8 cellular contexts compared by ENCODE assay signal in the genomic region with DNA sequence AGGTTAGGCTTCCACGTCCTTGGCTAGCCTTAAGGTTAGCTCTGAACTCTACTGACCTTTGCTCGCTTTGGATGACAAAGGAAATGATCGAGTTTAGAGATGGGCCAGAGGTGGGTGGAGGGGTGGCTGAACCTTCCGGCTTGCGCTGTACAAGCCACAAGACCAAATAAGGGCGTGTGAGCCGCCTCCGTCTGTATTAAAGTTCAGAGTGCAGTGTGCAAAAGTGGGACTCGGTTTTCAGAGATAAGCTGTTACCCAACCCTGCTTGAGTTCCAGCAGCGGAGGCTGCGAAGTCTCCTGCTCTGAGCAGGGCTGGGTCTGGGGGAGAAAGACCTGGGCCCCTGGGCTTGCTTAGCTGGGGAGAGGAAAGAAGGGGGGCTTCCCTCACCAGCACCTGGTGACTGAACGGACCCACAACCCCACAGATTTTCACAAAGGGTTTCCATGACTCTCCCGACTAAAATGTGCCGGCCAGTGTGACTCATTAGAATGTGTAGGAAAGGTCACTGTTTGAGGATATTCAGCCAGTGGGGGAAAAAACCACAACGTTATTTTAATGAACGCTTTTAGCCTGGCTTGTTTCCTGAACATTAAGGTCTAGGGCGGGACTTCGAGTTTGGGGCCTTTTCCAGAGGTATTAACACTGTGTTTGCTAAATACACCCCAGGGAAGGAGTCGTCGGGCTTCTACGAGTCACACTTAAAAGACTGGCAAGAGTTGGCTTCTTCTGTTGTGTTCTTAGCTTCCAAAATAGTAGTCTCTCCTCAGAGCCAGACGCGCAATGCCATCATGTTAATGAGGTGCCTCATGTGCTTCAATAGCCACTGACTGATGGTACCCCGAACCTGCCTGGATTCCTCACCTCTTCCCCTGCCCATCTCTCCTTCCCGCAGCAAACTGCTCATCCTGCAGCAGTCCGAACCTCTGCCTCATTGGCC.
A peak's percentile ranks its signal among the peaks of the same experiment; 100 is the strongest.
DNase-seq lines count a peak whose midpoint lies in the region; ATAC-seq and TF ChIP-seq lines count a peak whose summit lies in the region.

No MANE protein-coding gene starts in this region.

- 5 to 9% (median 8%) methylated on average over 26 of the region's 26 CpGs for WGBS in ovary, 3 donors
- 40 to 59% methylated on average over 26 of the region's 26 CpGs for WGBS in thyroid gland, 2 donors

- H3K27ac ChIP-seq in ovary: peak overlapping the region; percentile 82 to 93
- peak overlapping the region; percentile 58 to 87 (median 77) for H3K27ac ChIP-seq in thyroid gland

- TF ChIP-seq EP300 in ovary (IDR thresholded peaks at IDR 0.05): peak; percentile 23

- H3K4me1 ChIP-seq in ovary (ENCODE audit: insufficient read depth): peaks cover 16% of the 10 kb centered on the region
- peaks cover 19 to 28% of the 10 kb centered on the region in 2 donors for H3K4me1 ChIP-seq in thyroid gland

- TF ChIP-seq CTCF in ovary (IDR thresholded peaks at IDR 0.05) (peak in 1 of 3 donors; percentile 47), thyroid gland (IDR thresholded peaks at IDR 0.05) (no peak)

- ATAC-seq in HG03066 (IDR thresholded peaks at IDR 0.05; ENCODE audit: low read depth, unreplicated experiment): peak; percentile 76

- H3K36me3 ChIP-seq in ovary: no peaks in the 10 kb centered on the region
- H3K36me3 ChIP-seq in thyroid gland: no peaks in the 10 kb centered on the region

- DNase-seq in NK-92 treated with Interleukin-12 subunit alpha and Interleukin-12 subunit beta, amount 100 ng/mL, for 24 hours (lab: John Stamatoyannopoulos, UW): peak; percentile 67
- DNase-seq in NK-92 (lab: John Stamatoyannopoulos, UW; ENCODE audit: unreplicated experiment) (no peak), RPMI7951 (ENCODE audit: low read depth) (peak; percentile 99), germinal center (ENCODE audit: low spot score) (peak; percentile 75), ovary (peak; percentile 80 to 86 (median 86)), thyroid gland (peak; percentile 42)
- DNase-seq in activated effector memory CD4-positive, alpha-beta T cell treated with anti-CD3 and anti-CD28 coated beads, Interleukin-2, amount 50 U/mL, for 16 hours: peak; percentile 89

- H3K9me3 ChIP-seq in ovary (no peaks in the 10 kb centered on the region), thyroid gland (no peaks in the 10 kb centered on the region)

- H3K27me3 ChIP-seq in ovary (no peaks in the 10 kb centered on the region), thyroid gland (no peaks in the 10 kb centered on the region)

- TF ChIP-seq POLR2A in ovary (IDR thresholded peaks at IDR 0.05): peak; percentile 49
- TF ChIP-seq POLR2A in thyroid gland (IDR thresholded peaks at IDR 0.05): no peak

- H3K4me3 ChIP-seq in ovary (peak overlapping the region; percentile 21), thyroid gland (replicated peaks in 1 of 3) (no peak overlapping the region)

- intact Hi-C loops in ovary (cut with DNase I) (loop anchor here in 2 of 4 donors (1.0 to 10.0 kb wide), 3 partner anchors 69 to 71 kb away; partner anchors contain the start of genes NCOR1 (in 2 of the 2), CENPV (in 1 of the 2) and PIGL (in 1 of the 2)), thyroid gland (cut with DNase I) (no loop called here)
